Comparison of ENCODE assay signal across 27 cellular contexts in genomic region chr9:92236915-92237314, GRCh38.
"Had no signal": no experiment of that assay in that cellular context is flagged by ENCODE, and none has a peak within 500 bp of the region (broad histone marks: within the 10 kb centered on the region; RNA-seq: fewer than 3 reads in every experiment).

No MANE protein-coding gene starts in this region.

- H3K4me3 Mint-ChIP-seq: dendritic cell treated with granulocyte-macrophage colony-stimulating factor and Interleukin-4, amounts not matched to agents 40 ng/mL and 50 ng/mL, for 4 days; memory B cell; natural killer cell; neural crest cell; stimulated activated effector memory CD8-positive, alpha-beta T cell treated with anti-CD3 and anti-CD28 coated beads, Interleukin-12 subunit alpha, Interleukin-12 subunit beta, amount 100 ng/mL, for 72 hours had no signal

- H2AFZ ChIP-seq: hepatocyte, parathyroid adenoma had no signal

- H3K4me1 ChIP-seq: colonic mucosa, esophagus muscularis mucosa, foreskin keratinocyte, gastroesophageal sphincter, heart left ventricle, parathyroid adenoma, tibial nerve, upper lobe of left lung had no signal

- DNase-seq: colonic mucosa; effector memory CD4-positive, alpha-beta T cell; foreskin keratinocyte; heart left ventricle; kidney; natural killer cell; stimulated activated CD4-positive, alpha-beta T cell treated with anti-CD3 and anti-CD28 coated beads, Interleukin-12 subunit alpha, Interleukin-12 subunit beta, amount 100 ng/mL, for 4 hours; stimulated activated CD4-positive, alpha-beta T cell treated with anti-CD3 and anti-CD28 coated beads, Interleukin-1b, Interleukin-23, amount 100 ng/mL, for 48 hours; stimulated activated CD4-positive, alpha-beta T cell treated with anti-CD3 and anti-CD28 coated beads, Interleukin-4, amount 100 ng/mL, for 24 hours; stimulated activated naive CD4-positive, alpha-beta T cell treated with Interleukin-2 at 50 U/mL for 16 hours; upper lobe of left lung had no signal

- H3K79me2 ChIP-seq: hepatocyte, parathyroid adenoma had no signal

- H3K9me3 ChIP-seq: colonic mucosa, esophagus muscularis mucosa, gastroesophageal sphincter, heart left ventricle, neutrophil, thoracic aorta, tibial nerve, upper lobe of left lung had no signal

- H3K27ac ChIP-seq: colonic mucosa, esophagus muscularis mucosa, foreskin keratinocyte, gastroesophageal sphincter, heart left ventricle, hepatocyte, neutrophil, parathyroid adenoma, thoracic aorta, tibial nerve, upper lobe of left lung had no signal

- H3K4me2 ChIP-seq: hepatocyte, smooth muscle cell had no signal

- ATAC-seq: foreskin keratinocyte; gastroesophageal sphincter; heart left ventricle; left lobe of liver; natural killer cell; sciatic nerve; stimulated activated effector memory CD8-positive, alpha-beta T cell treated with anti-CD3 and anti-CD28 coated beads, Interleukin-12 subunit alpha, Interleukin-12 subunit beta, amount 100 ng/mL, for 72 hours had no signal

- H3K4me1 Mint-ChIP-seq: memory B cell; natural killer cell; neural crest cell; stimulated activated effector memory CD8-positive, alpha-beta T cell treated with anti-CD3 and anti-CD28 coated beads, Interleukin-12 subunit alpha, Interleukin-12 subunit beta, amount 100 ng/mL, for 72 hours had no signal

- H3K4me3 ChIP-seq: colonic mucosa, esophagus muscularis mucosa, gastroesophageal sphincter, heart left ventricle, hepatocyte, lung, smooth muscle cell, thoracic aorta, tibial nerve, upper lobe of left lung had no signal

- H3K9me3 Mint-ChIP-seq: dendritic cell treated with granulocyte-macrophage colony-stimulating factor and Interleukin-4, amounts not matched to agents 40 ng/mL and 50 ng/mL, for 4 days; memory B cell; natural killer cell; neural crest cell; stimulated activated effector memory CD8-positive, alpha-beta T cell treated with anti-CD3 and anti-CD28 coated beads, Interleukin-12 subunit alpha, Interleukin-12 subunit beta, amount 100 ng/mL, for 72 hours had no signal

- H3K27ac Mint-ChIP-seq: dendritic cell treated with granulocyte-macrophage colony-stimulating factor and Interleukin-4, amounts not matched to agents 40 ng/mL and 50 ng/mL, for 4 days; memory B cell; natural killer cell; progenitor cell of endocrine pancreas; stimulated activated effector memory CD8-positive, alpha-beta T cell treated with anti-CD3 and anti-CD28 coated beads, Interleukin-12 subunit alpha, Interleukin-12 subunit beta, amount 100 ng/mL, for 72 hours had no signal

- H3K9ac ChIP-seq: parathyroid adenoma had no signal

- H3K27me3 Mint-ChIP-seq: dendritic cell treated with granulocyte-macrophage colony-stimulating factor and Interleukin-4, amounts not matched to agents 40 ng/mL and 50 ng/mL, for 4 days; memory B cell; progenitor cell of endocrine pancreas had no signal

- H3K27me3 ChIP-seq: colonic mucosa, esophagus muscularis mucosa, foreskin keratinocyte, gastroesophageal sphincter, heart left ventricle, hepatocyte, neutrophil, tibial nerve, upper lobe of left lung had no signal
